Comparison of ENCODE assay signal across 15 cellular contexts in the genomic region with DNA sequence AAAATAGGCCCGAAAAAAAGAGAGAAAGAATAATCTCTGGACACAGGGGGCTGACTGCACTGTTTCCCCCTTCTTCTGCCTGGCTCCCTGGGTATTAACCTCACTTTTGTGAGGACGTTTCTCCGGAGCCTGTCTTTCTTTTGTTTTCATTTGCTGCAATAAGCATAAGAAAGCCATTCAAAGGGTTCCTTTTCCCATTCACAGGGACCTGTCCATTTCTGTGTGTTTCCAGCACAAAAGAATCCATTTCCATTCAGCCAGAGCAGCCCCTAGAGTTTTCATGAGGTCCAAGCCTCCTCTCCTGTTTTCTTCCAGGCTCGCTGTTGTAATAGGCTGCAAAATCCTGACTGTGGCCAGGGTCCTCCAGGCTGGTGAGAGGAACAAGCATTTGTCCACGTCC.
"Had no signal": no experiment of that assay in that cellular context is flagged by ENCODE, and none has a peak within 500 bp of the region (broad histone marks: within the 10 kb centered on the region; RNA-seq: fewer than 3 reads in every experiment).

No MANE protein-coding gene starts in this region.

- H3K4me3 ChIP-seq: coronary artery, hepatocyte, skin epidermis, thyroid gland had no signal

- H3K4me3 Mint-ChIP-seq: activated CD4-positive, alpha-beta memory T cell treated with anti-CD3 and anti-CD28 coated beads, Interleukin-2, amount 10 ng/mL, durations not matched to agents 7 days and 5 days; activated naive CD8-positive, alpha-beta T cell treated with anti-CD3 and anti-CD28 coated beads, Interleukin-2, amount 50 U/mL, for 24 hours; effector memory CD8-positive, alpha-beta T cell; immature natural killer cell; natural killer cell; T-cell had no signal

- H3K27ac ChIP-seq: coronary artery, hepatocyte, parathyroid adenoma, thyroid gland had no signal

- H3K4me2 ChIP-seq: hepatocyte had no signal

- ATAC-seq: activated naive CD8-positive, alpha-beta T cell treated with anti-CD3 and anti-CD28 coated beads, Interleukin-2, amount 50 U/mL, for 24 hours; effector memory CD8-positive, alpha-beta T cell; natural killer cell; T-cell had no signal

- H3K27me3 Mint-ChIP-seq: activated CD4-positive, alpha-beta memory T cell treated with anti-CD3 and anti-CD28 coated beads, Interleukin-2, amount 10 ng/mL, durations not matched to agents 7 days and 5 days; activated naive CD8-positive, alpha-beta T cell treated with anti-CD3 and anti-CD28 coated beads, Interleukin-2, amount 50 U/mL, for 24 hours; effector memory CD8-positive, alpha-beta T cell; T-cell had no signal

- H3K36me3 ChIP-seq: thyroid gland had no signal

- H3K4me1 ChIP-seq: parathyroid adenoma, thyroid gland had no signal

- H3K9me3 ChIP-seq: thyroid gland had no signal

- H3K36me3 Mint-ChIP-seq: natural killer cell had no signal

- H3K9me3 Mint-ChIP-seq: activated naive CD8-positive, alpha-beta T cell treated with anti-CD3 and anti-CD28 coated beads, Interleukin-2, amount 50 U/mL, for 24 hours; effector memory CD8-positive, alpha-beta T cell; immature natural killer cell had no signal

- H3K9ac ChIP-seq: parathyroid adenoma had no signal

- DNase-seq: activated CD4-positive, alpha-beta memory T cell treated with anti-CD3 and anti-CD28 coated beads, Interleukin-2, amount 10 ng/mL, durations not matched to agents 7 days and 5 days; activated naive CD4-positive, alpha-beta T cell treated with Interleukin-2 at 50 U/mL for 16 hours; activated naive CD8-positive, alpha-beta T cell treated with anti-CD3 and anti-CD28 coated beads, Interleukin-2, amount 50 U/mL, for 24 hours; effector memory CD8-positive, alpha-beta T cell; immature natural killer cell; natural killer cell; retina; stimulated activated CD4-positive, alpha-beta T cell treated with anti-CD3 and anti-CD28 coated beads, Interleukin-4, amount 100 ng/mL, for 4 hours; T-cell; T1000; thyroid gland had no signal

- H3K27ac Mint-ChIP-seq: activated CD4-positive, alpha-beta memory T cell treated with anti-CD3 and anti-CD28 coated beads, Interleukin-2, amount 10 ng/mL, durations not matched to agents 7 days and 5 days; activated naive CD8-positive, alpha-beta T cell treated with anti-CD3 and anti-CD28 coated beads, Interleukin-2, amount 50 U/mL, for 24 hours; effector memory CD8-positive, alpha-beta T cell; natural killer cell; T-cell had no signal

- H2AFZ ChIP-seq: hepatocyte, parathyroid adenoma had no signal

- H3K27me3 ChIP-seq: thyroid gland had no signal

- H3K79me2 ChIP-seq: parathyroid adenoma had no signal
